Comparison of ENCODE assay signal across 8 cellular contexts in genomic region chr15:69979269-69979668, GRCh38.
A peak's percentile ranks its signal among the peaks of the same experiment; 100 is the strongest.
DNase-seq lines count a peak whose midpoint lies in the region; TF ChIP-seq lines count a peak whose summit lies in the region.

No MANE protein-coding gene starts in this region.

- peak; percentile 64 for TF ChIP-seq CTCF in GM13977 (IDR thresholded peaks at IDR 0.05; ENCODE audit: extremely low read depth, insufficient read depth, missing control alignments)
- peak; percentile 68 for TF ChIP-seq CTCF in MM.1S (IDR thresholded peaks at IDR 0.05; ENCODE audit: low read length)
- no peak for TF ChIP-seq CTCF in hepatocyte (IDR thresholded peaks at IDR 0.05; ENCODE audit: poor library complexity)

- H3K27ac ChIP-seq in GM23248 (no peak overlapping the region), MM.1S (ENCODE audit: low read length) (peak overlapping the region; percentile 93), hepatocyte (no peak overlapping the region)

- no peaks in the 10 kb centered on the region for H3K4me1 ChIP-seq in GM23248 (ENCODE audit: insufficient read depth)
- peaks cover 39% of the 10 kb centered on the region for H3K4me1 ChIP-seq in MM.1S (ENCODE audit: low read length)
- no peaks in the 10 kb centered on the region for H3K4me1 ChIP-seq in hepatocyte (ENCODE audit: insufficient read depth)

- no peaks in the 10 kb centered on the region for H3K4me1 Mint-ChIP-seq in activated naive CD4-positive, alpha-beta T cell treated with anti-CD3 and anti-CD28 coated beads for 36 hours (ENCODE audit: low read depth)

- H3K9me2 ChIP-seq in GM23248 (ENCODE audit: insufficient read depth) = no peaks in the 10 kb centered on the region
- no peaks in the 10 kb centered on the region for H3K9me2 ChIP-seq in MM.1S (replicated peaks; ENCODE audit: insufficient read depth, low read length)
- no peaks in the 10 kb centered on the region for H3K9me2 ChIP-seq in hepatocyte (replicated peaks; ENCODE audit: insufficient read depth)

- H3K4me3 ChIP-seq in GM23248 (no peak overlapping the region), MM.1S (ENCODE audit: low read length) (peak overlapping the region; percentile 33; the same call in 1 of the 2 replicates), hepatocyte (no peak overlapping the region)

- no peaks in the 10 kb centered on the region for H3F3A ChIP-seq in GM23248 (ENCODE audit: insufficient read depth)
- peaks cover 28% of the 10 kb centered on the region for H3F3A ChIP-seq in MM.1S (ENCODE audit: insufficient read depth, low read length)

- CTCF ChIA-PET in activated naive CD4-positive, alpha-beta T cell treated with anti-CD3 and anti-CD28 coated beads for 36 hours (lab: Charles Lee) = interaction anchor here (0.5 kb wide), 1 partner anchor 609 kb away, joined by 3 read pairs; no protein-coding TSS in a partner anchor

- peaks cover 12% of the 10 kb centered on the region for H3K27me3 Mint-ChIP-seq in activated naive CD4-positive, alpha-beta T cell treated with anti-CD3 and anti-CD28 coated beads for 36 hours (ENCODE audit: low read depth)

- H3K79me2 ChIP-seq in GM23248 (ENCODE audit: insufficient read depth) = no peaks in the 10 kb centered on the region
- no peaks in the 10 kb centered on the region for H3K79me2 ChIP-seq in MM.1S (ENCODE audit: low read length)
- no peaks in the 10 kb centered on the region for H3K79me2 ChIP-seq in hepatocyte

- intact Hi-C loops in activated naive CD4-positive, alpha-beta T cell treated with anti-CD3 and anti-CD28 coated beads for 36 hours (cut with micrococcal nuclease) = loop anchor here (10.0 kb wide), 1 partner anchor 224 kb away; no protein-coding TSS in a partner anchor

- no peaks in the 10 kb centered on the region for H3K9me3 Mint-ChIP-seq in activated naive CD4-positive, alpha-beta T cell treated with anti-CD3 and anti-CD28 coated beads for 36 hours

- H3K27ac Mint-ChIP-seq in activated naive CD4-positive, alpha-beta T cell treated with anti-CD3 and anti-CD28 coated beads for 36 hours = no peak overlapping the region

- H3K4me2 ChIP-seq in GM23248 (ENCODE audit: unreplicated experiment) = no peak overlapping the region
- peak overlapping the region; percentile 69 for H3K4me2 ChIP-seq in MM.1S (ENCODE audit: low read depth, low read length)
- no peak overlapping the region for H3K4me2 ChIP-seq in hepatocyte

- H2AFZ ChIP-seq in GM23248 (no peak overlapping the region), MM.1S (ENCODE audit: low read length) (peak overlapping the region; percentile 48), hepatocyte (no peak overlapping the region)

- H3K9ac ChIP-seq in GM23248 (no peak overlapping the region), MM.1S (ENCODE audit: low read length) (peak overlapping the region; percentile 59)

- H3K27me3 ChIP-seq in GM23248 (replicated peaks; ENCODE audit: insufficient read depth) (peaks cover 35% of the 10 kb centered on the region), MM.1S (replicated peaks; ENCODE audit: insufficient read depth, low read length) (no peaks in the 10 kb centered on the region), hepatocyte (peaks cover 6% of the 10 kb centered on the region)

- in situ Hi-C loops in GM13977 (cut with MboI; ENCODE audit: low pct_unique_long_range_greater_than_20kb, low sequenced_read_pairs, unreplicated experiment) = no loop called here
- in situ Hi-C loops in GM23248 (cut with MboI) = no loop called here

- H3K36me3 Mint-ChIP-seq in activated naive CD4-positive, alpha-beta T cell treated with anti-CD3 and anti-CD28 coated beads for 36 hours (ENCODE audit: low read depth) = no peaks in the 10 kb centered on the region

- WGBS in GM23248 (ENCODE audit: low coverage in 1 of 2, low lambda C conversion rate in 2 of 2, missing lambda C conversion rate in 2 of 2), 2 experiments = 23 to 26% methylated on average over 6 of the region's 6 CpGs
- 49% methylated on average over 6 of the region's 6 CpGs for WGBS in hepatocyte (ENCODE audit: low lambda C conversion rate, missing lambda C conversion rate)

- H3K9me3 ChIP-seq in GM23248 (ENCODE audit: low read depth) = no peaks in the 10 kb centered on the region
- no peaks in the 10 kb centered on the region for H3K9me3 ChIP-seq in MM.1S (replicated peaks; ENCODE audit: insufficient read depth, low read length)
- no peaks in the 10 kb centered on the region for H3K9me3 ChIP-seq in hepatocyte (ENCODE audit: low read depth)

- no peak overlapping the region for H3K4me3 Mint-ChIP-seq in activated naive CD4-positive, alpha-beta T cell treated with anti-CD3 and anti-CD28 coated beads for 36 hours

- DNase-seq in GM13977 (ENCODE audit: low spot score) = peak; percentile 71
- peak; percentile 24 for DNase-seq in GM23248
- DNase-seq in MM.1S = peak; percentile 75
- DNase-seq in kidney tubule cell (ENCODE audit: low spot score) = peak; percentile 87
- DNase-seq in hepatocyte (ENCODE audit: low spot score) = no peak
- no peak for DNase-seq in activated CD8-positive, alpha-beta memory T cell treated with anti-CD3 and anti-CD28 coated beads, Interleukin-2, amount 50 U/mL, for 4 hours
- no peak for DNase-seq in activated naive CD4-positive, alpha-beta T cell treated with anti-CD3 and anti-CD28 coated beads for 36 hours
- DNase-seq in OCI-M1 (lab: John Stamatoyannopoulos, UW) = no peak

- H3K36me3 ChIP-seq in GM23248 (ENCODE audit: low read depth) (no peaks in the 10 kb centered on the region), MM.1S (replicated peaks; ENCODE audit: insufficient read depth, low read length) (no peaks in the 10 kb centered on the region), hepatocyte (replicated peaks; ENCODE audit: insufficient read depth, low read depth) (no peaks in the 10 kb centered on the region)

- H4K20me1 ChIP-seq in GM23248 (ENCODE audit: insufficient read depth) = no peaks in the 10 kb centered on the region
- no peaks in the 10 kb centered on the region for H4K20me1 ChIP-seq in MM.1S (ENCODE audit: insufficient read depth, low read length)
- no peaks in the 10 kb centered on the region for H4K20me1 ChIP-seq in hepatocyte (ENCODE audit: insufficient read depth, poor library complexity, severe bottlenecking)

Comparison
In these comparisons a context has a peak if more than half of its experiments do, and no peak if none do; other contexts are left out.
1. DNase-seq: peak in GM13977 (single experiment), GM23248 (single experiment), MM.1S (single experiment) and kidney tubule cell (single experiment); none in hepatocyte (single experiment), activated CD8-positive, alpha-beta memory T cell treated with anti-CD3 and anti-CD28 coated beads, Interleukin-2, amount 50 U/mL, for 4 hours (single experiment), activated naive CD4-positive, alpha-beta T cell treated with anti-CD3 and anti-CD28 coated beads for 36 hours (single experiment) and OCI-M1 (single experiment).